ENCODE assay signal across 8 cellular contexts in genomic region chr7:26198133-26198780, GRCh38. TPM values are rescaled to one million over a fixed set of nuclear protein-coding genes. Genes with fewer than 3 reads are reported as not detected.
A peak's percentile ranks its signal among the peaks of the same experiment; 100 is the strongest.
DNase-seq lines count a peak whose midpoint lies in the region; ATAC-seq lines count a peak whose summit lies in the region.

No MANE protein-coding gene starts in this region.

- DNase-seq in DMS53 treated with DMSO at 0.1 percent for 48 hours (lab: John Stamatoyannopoulos, UW; ENCODE audit: unreplicated experiment) (peak; percentile 28), posterior cingulate gyrus (no peak), amygdala (lab: John Stamatoyannopoulos, UW) (no peak), DMS79 treated with DMSO at 0.1 percent for 48 hours (lab: John Stamatoyannopoulos, UW) (no peak)
- no peak for DNase-seq in Jurkat, Clone E6-1 (ENCODE audit: low read depth, low spot score)
- peak in 1 of 2 donors; percentile 46 for DNase-seq in stimulated activated effector memory CD8-positive, alpha-beta T cell treated with anti-CD3 and anti-CD28 coated beads, Interleukin-12 subunit alpha, Interleukin-12 subunit beta, amount 100 ng/mL, for 72 hours (ENCODE audit: low spot score in 2 of 2)

- peak overlapping the region; percentile 100 for H3K9ac ChIP-seq in iPS-15b (ENCODE audit: low read depth, low read length)

- H3K4me1 Mint-ChIP-seq in activated T-helper 17 cell treated with anti-CD3 and anti-CD28 coated beads, Interleukin-2, amount 50 U/mL, for 72 hours, result peaks cover 36% of the 10 kb centered on the region
- H3K4me1 Mint-ChIP-seq in stimulated activated effector memory CD8-positive, alpha-beta T cell treated with anti-CD3 and anti-CD28 coated beads, Interleukin-12 subunit alpha, Interleukin-12 subunit beta, amount 100 ng/mL, for 72 hours, result peaks cover 51% of the 10 kb centered on the region

- ATAC-seq in activated T-helper 17 cell treated with anti-CD3 and anti-CD28 coated beads, Interleukin-2, amount 50 U/mL, for 72 hours (replicated peaks), result no peak
- no peak for ATAC-seq in stimulated activated effector memory CD8-positive, alpha-beta T cell treated with anti-CD3 and anti-CD28 coated beads, Interleukin-12 subunit alpha, Interleukin-12 subunit beta, amount 100 ng/mL, for 72 hours

- H3K4me3 Mint-ChIP-seq in activated T-helper 17 cell treated with anti-CD3 and anti-CD28 coated beads, Interleukin-2, amount 50 U/mL, for 72 hours, result peak overlapping the region; percentile 100
- H3K4me3 Mint-ChIP-seq in stimulated activated effector memory CD8-positive, alpha-beta T cell treated with anti-CD3 and anti-CD28 coated beads, Interleukin-12 subunit alpha, Interleukin-12 subunit beta, amount 100 ng/mL, for 72 hours, result peak overlapping the region; percentile 99

- peaks cover 39% of the 10 kb centered on the region for H3K36me3 ChIP-seq in iPS-15b (ENCODE audit: control insufficient read depth, insufficient read depth, low read length)

- no peaks in the 10 kb centered on the region for H3K4me1 ChIP-seq in iPS-15b (ENCODE audit: control insufficient read depth, insufficient read depth, low read length)

- intact Hi-C loops in posterior cingulate gyrus (cut with DNase I), result loop anchor here (2.0 to 5.0 kb wide), 2 partner anchors 46 to 107 kb away; partner anchors contain the start of gene NFE2L3

- H3K9me3 Mint-ChIP-seq in activated T-helper 17 cell treated with anti-CD3 and anti-CD28 coated beads, Interleukin-2, amount 50 U/mL, for 72 hours, result no peaks in the 10 kb centered on the region
- no peaks in the 10 kb centered on the region for H3K9me3 Mint-ChIP-seq in stimulated activated effector memory CD8-positive, alpha-beta T cell treated with anti-CD3 and anti-CD28 coated beads, Interleukin-12 subunit alpha, Interleukin-12 subunit beta, amount 100 ng/mL, for 72 hours

- peaks cover 91% of the 10 kb centered on the region for H3K36me3 Mint-ChIP-seq in activated T-helper 17 cell treated with anti-CD3 and anti-CD28 coated beads, Interleukin-2, amount 50 U/mL, for 72 hours (ENCODE audit: low read depth)
- H3K36me3 Mint-ChIP-seq in stimulated activated effector memory CD8-positive, alpha-beta T cell treated with anti-CD3 and anti-CD28 coated beads, Interleukin-12 subunit alpha, Interleukin-12 subunit beta, amount 100 ng/mL, for 72 hours, result peaks cover 97% of the 10 kb centered on the region

- peak overlapping the region; percentile 96 for H3K4me3 ChIP-seq in Jurkat, Clone E6-1 (ENCODE audit: low read length)
- H3K4me3 ChIP-seq in iPS-15b (ENCODE audit: low read depth, low read length), result peak overlapping the region; percentile 97

- no peaks in the 10 kb centered on the region for H3K9me3 ChIP-seq in iPS-15b (ENCODE audit: control insufficient read depth, insufficient read depth, low read length)

- no peaks in the 10 kb centered on the region for H3K27me3 Mint-ChIP-seq in activated T-helper 17 cell treated with anti-CD3 and anti-CD28 coated beads, Interleukin-2, amount 50 U/mL, for 72 hours

- H3K27me3 ChIP-seq in iPS-15b (ENCODE audit: control insufficient read depth, insufficient read depth, low read length), result no peaks in the 10 kb centered on the region

- H3K27ac Mint-ChIP-seq in activated T-helper 17 cell treated with anti-CD3 and anti-CD28 coated beads, Interleukin-2, amount 50 U/mL, for 72 hours, result peak overlapping the region; percentile 100
- H3K27ac Mint-ChIP-seq in stimulated activated effector memory CD8-positive, alpha-beta T cell treated with anti-CD3 and anti-CD28 coated beads, Interleukin-12 subunit alpha, Interleukin-12 subunit beta, amount 100 ng/mL, for 72 hours, result peak overlapping the region; percentile 100

RNA-seq across cellular contexts. Expression of gene HNRNPA2B1, which starts 2.3 kb away (rescaled TPM):
- polyA plus RNA-seq in Jurkat, Clone E6-1 (2012; ENCODE audit: insufficient read depth, insufficient read length), result 1,958 TPM
- 100 to 1,000 TPM; 491 to 882 TPM for total RNA-seq in activated T-helper 17 cell treated with anti-CD3 and anti-CD28 coated beads, Interleukin-2, amount 50 U/mL, for 72 hours

RNA-seq across cellular contexts. Expression of gene CBX3, which starts 3.3 kb away (rescaled TPM):
- polyA plus RNA-seq in Jurkat, Clone E6-1 (2012; ENCODE audit: insufficient read depth, insufficient read length), result 591 TPM
- 100 to 1,000 TPM; 179 to 242 TPM for total RNA-seq in activated T-helper 17 cell treated with anti-CD3 and anti-CD28 coated beads, Interleukin-2, amount 50 U/mL, for 72 hours

RNA-seq across cellular contexts. Expression of gene NFE2L3, which starts 46.3 kb away (rescaled TPM):
- polyA plus RNA-seq in Jurkat, Clone E6-1 (2012; ENCODE audit: insufficient read depth, insufficient read length), result 25.8 TPM
- 10 to 100 TPM; 24.1 to 27.6 TPM for total RNA-seq in activated T-helper 17 cell treated with anti-CD3 and anti-CD28 coated beads, Interleukin-2, amount 50 U/mL, for 72 hours
